In the genomic region with DNA sequence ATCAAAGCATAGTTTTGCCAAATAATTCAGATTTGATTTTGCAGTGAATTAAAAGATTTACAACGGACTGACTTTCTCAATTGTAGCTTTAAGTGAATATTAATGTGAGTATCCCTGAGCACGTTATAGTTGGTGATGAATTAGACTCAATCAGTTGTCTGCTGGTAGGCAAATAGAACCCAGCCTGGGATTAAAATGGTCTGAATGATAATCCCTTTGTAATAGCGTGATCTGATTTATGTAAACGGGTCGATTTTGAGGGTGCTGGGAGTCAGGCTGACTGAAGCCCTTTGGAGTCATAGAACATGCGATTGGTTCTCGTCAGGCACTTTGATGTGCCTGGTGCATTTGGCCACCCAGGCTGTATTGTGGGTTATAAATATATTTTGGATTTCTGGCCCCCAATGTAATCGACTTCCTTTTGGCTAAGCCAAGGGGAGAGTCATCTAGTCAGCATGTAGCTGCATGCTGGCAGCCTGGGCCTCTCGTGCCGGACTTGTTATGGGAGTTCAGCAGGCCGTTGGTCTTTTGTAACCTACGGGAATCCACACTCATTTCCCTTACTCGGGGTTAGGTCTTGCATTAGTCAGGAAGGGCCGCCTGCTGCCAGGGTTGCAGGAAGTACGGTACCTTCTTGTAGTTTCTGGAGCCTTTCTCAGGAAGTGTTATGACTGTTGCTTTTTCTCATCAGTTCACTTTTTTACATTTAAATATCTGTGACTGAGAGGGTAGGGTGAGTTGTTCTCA, we compare ENCODE assay signal across 9 cellular contexts. TPM values are rescaled to one million over a fixed set of nuclear protein-coding genes. Genes with fewer than 3 reads are reported as not detected.
DNase-seq lines count a peak whose midpoint lies in the region; ATAC-seq, FAIRE-seq and TF ChIP-seq lines count a peak whose summit lies in the region.
"Had no signal": no experiment of that assay in that cellular context is flagged by ENCODE, and none has a peak within 500 bp of the region (broad histone marks: within the 10 kb centered on the region; RNA-seq: fewer than 3 reads in every experiment).

No MANE protein-coding gene starts in this region.

- peak; percentile 39 to 58 for DNase-seq in activated CD4-positive, alpha-beta T cell treated with anti-CD3 and anti-CD28 coated beads for 24 hours (ENCODE audit: low read depth in 2 of 2)
- DNase-seq in activated CD4-positive, alpha-beta T cell treated with anti-CD3 and anti-CD28 coated beads, Interleukin-2, amount 50 U/mL, for 1 hour, result no peak
- DNase-seq in PC-3 (peak; percentile 42), astrocyte (ENCODE audit: low read depth) (peak; percentile 99), keratinocyte (ENCODE audit: low read depth, low spot score) (no peak), NCI-H1436 (lab: John Stamatoyannopoulos, UW) (no peak)
- DNase-seq in stimulated activated CD4-positive, alpha-beta T cell treated with anti-CD3 and anti-CD28 coated beads, Interleukin-2, amount 100 ng/mL, for 48 hours, result peak; percentile 61 to 62

- no TSS peak for BruUV-seq in PC-3 (replicated peaks; lab: Mats Ljungman, UMichigan)

- H3K9me1 ChIP-seq in keratinocyte (ENCODE audit: control insufficient read depth, extremely low read depth, insufficient read depth, low read length), result peaks cover 11% of the 10 kb centered on the region

- H3K27ac ChIP-seq in PC-3 (ENCODE audit: low read length) (peak overlapping the region; percentile 16; the same call in 1 of the 2 replicates), astrocyte (ENCODE audit: low read depth, low read length) (peak overlapping the region; percentile 88), keratinocyte (ENCODE audit: control insufficient read depth, insufficient read depth, low read length) (peak overlapping the region; percentile 64)
- H3K27ac ChIP-seq: A549 had no signal

- dilution Hi-C loops in keratinocyte (cut with MboI; ENCODE audit: extremely low pct_ligation_motif_present, low sequenced_read_pairs), result no loop called here

- no peaks in the 10 kb centered on the region for H3K9me2 ChIP-seq in PC-3 (replicated peaks; ENCODE audit: low read length)

- no peaks in the 10 kb centered on the region for H3K9me3 Mint-ChIP-seq in astrocyte (ENCODE audit: unreplicated experiment)

- H3K4me1 ChIP-seq in PC-3 (ENCODE audit: insufficient read depth, low read length) (peaks cover 41% of the 10 kb centered on the region), astrocyte (ENCODE audit: insufficient read depth, low read length) (peaks cover 68% of the 10 kb centered on the region), keratinocyte (ENCODE audit: control insufficient read depth, extremely low read depth, insufficient read depth, low read length) (peaks cover 42% of the 10 kb centered on the region)

- FAIRE-seq in astrocyte (lab: Jason Lieb, UNC) (no peak), keratinocyte (lab: Jason Lieb, UNC) (peak; percentile 39)
- FAIRE-seq: A549 had no signal

- H3F3A ChIP-seq in PC-3 (ENCODE audit: low read length, unreplicated experiment), result no peaks in the 10 kb centered on the region

- H3K4me2 ChIP-seq in PC-3 (ENCODE audit: low read length), result peak overlapping the region; percentile 12; the same call in 1 of the 2 replicates
- H3K4me2 ChIP-seq in astrocyte (ENCODE audit: low read length), result peak overlapping the region; percentile 64
- peak overlapping the region; percentile 80 for H3K4me2 ChIP-seq in keratinocyte (ENCODE audit: control insufficient read depth, extremely low read depth, insufficient read depth, low read depth, low read length)
- H3K4me2 ChIP-seq: A549 had no signal

- H3K4me1 Mint-ChIP-seq in astrocyte (ENCODE audit: low read depth, unreplicated experiment), result peaks cover 65% of the 10 kb centered on the region

- no peaks in the 10 kb centered on the region for H3K9me3 ChIP-seq in PC-3 (ENCODE audit: low read length)
- no peaks in the 10 kb centered on the region for H3K9me3 ChIP-seq in astrocyte (ENCODE audit: insufficient read depth, low read depth, low read length)
- H3K9me3 ChIP-seq in keratinocyte (ENCODE audit: control insufficient read depth, low read depth, low read length), result no peaks in the 10 kb centered on the region
- H3K9me3 ChIP-seq: A549 had no signal

- intact Hi-C loops in PC-3 (cut with micrococcal nuclease), result no loop called here

- no peaks in the 10 kb centered on the region for H3K27me3 Mint-ChIP-seq in astrocyte (ENCODE audit: low read depth, unreplicated experiment)

- H3K36me3 ChIP-seq in PC-3 (ENCODE audit: low read depth, low read length), result peaks cover 16% of the 10 kb centered on the region; the same call in 1 of the 2 replicates
- no peaks in the 10 kb centered on the region for H3K36me3 ChIP-seq in astrocyte (ENCODE audit: insufficient read depth, low read length)
- H3K36me3 ChIP-seq in keratinocyte (ENCODE audit: control insufficient read depth in 2 of 2, extremely low read depth in 1 of 2, insufficient read depth in 2 of 2, low read length in 2 of 2), result peaks cover 5 to 8% of the 10 kb centered on the region in 2 experiments

- H4K20me1 ChIP-seq in PC-3 (ENCODE audit: low read length), result peaks cover 57% of the 10 kb centered on the region
- peaks cover 51% of the 10 kb centered on the region for H4K20me1 ChIP-seq in astrocyte (ENCODE audit: insufficient read depth, low read length)
- peaks cover 19% of the 10 kb centered on the region for H4K20me1 ChIP-seq in keratinocyte (ENCODE audit: control insufficient read depth, extremely low read depth, insufficient read depth, low read length)

- POLR2A ChIA-PET in PC-3 (lab: Charles Lee; ENCODE audit: unreplicated experiment), result interaction anchor here (0.6 kb wide), 1 partner anchor 14 kb away, joined by 10 read pairs; no protein-coding TSS in a partner anchor

- H3K4me3 Mint-ChIP-seq in astrocyte (ENCODE audit: unreplicated experiment), result peak overlapping the region; percentile 42

- TF ChIP-seq CTCF in PC-3 (conservative IDR thresholded peaks at IDR 0.05; ENCODE audit: low read depth, low read length) (no peak), astrocyte (IDR thresholded peaks at IDR 0.05; ENCODE audit: insufficient read depth, low read depth, low read length) (no peak), keratinocyte (optimal IDR thresholded peaks at IDR 0.05 in 1 of 3, IDR thresholded peaks at IDR 0.05 in 1 of 3, conservative IDR thresholded peaks at IDR 0.05 in 1 of 3; ENCODE audit: extremely low read depth in 1 of 3, insufficient read depth in 2 of 3, low read length in 3 of 3) (no peak)

- no peaks in the 10 kb centered on the region for H3K27me3 ChIP-seq in PC-3 (ENCODE audit: low read length)
- H3K27me3 ChIP-seq in astrocyte (ENCODE audit: insufficient read depth, low read length), result no peaks in the 10 kb centered on the region
- H3K27me3 ChIP-seq in keratinocyte (ENCODE audit: control insufficient read depth, extremely low read depth, insufficient read depth, low read length), result no peaks in the 10 kb centered on the region

- H2AFZ ChIP-seq in PC-3 (ENCODE audit: low read length), result no peak overlapping the region
- no peak overlapping the region for H2AFZ ChIP-seq in astrocyte (ENCODE audit: low read depth, low read length)
- no peak overlapping the region for H2AFZ ChIP-seq in keratinocyte (ENCODE audit: control insufficient read depth, low read length)

- ATAC-seq in PC-3 (peak; percentile 65), GM18517 (IDR thresholded peaks at IDR 0.05; ENCODE audit: unreplicated experiment) (no peak)
- ATAC-seq: A549 had no signal

- H3K9ac ChIP-seq in PC-3 (ENCODE audit: low read length), result no peak overlapping the region
- peak overlapping the region; percentile 72 for H3K9ac ChIP-seq in astrocyte (ENCODE audit: low read length)
- H3K9ac ChIP-seq in keratinocyte (ENCODE audit: control insufficient read depth, extremely low read depth, insufficient read depth, low read length), result peak overlapping the region; percentile 46

- peak overlapping the region; percentile 89 for H3K27ac Mint-ChIP-seq in astrocyte (ENCODE audit: unreplicated experiment)

- H3K4me3 ChIP-seq in PC-3 (ENCODE audit: low read length), result no peak overlapping the region
- peak overlapping the region; percentile 9 for H3K4me3 ChIP-seq in astrocyte (ENCODE audit: insufficient read depth, low read depth, low read length)
- peak overlapping the region in 2 of 3 experiments; percentile 20 to 50 for H3K4me3 ChIP-seq in keratinocyte (ENCODE audit: control insufficient read depth in 2 of 3, extremely low read depth in 1 of 3, insufficient read depth in 2 of 3, low read depth in 1 of 3, low read length in 3 of 3)
- H3K4me3 ChIP-seq: A549 had no signal

- CTCF ChIA-PET in PC-3 (lab: Charles Lee), result interaction anchor here (0.6 kb wide), 1 partner anchor 122 kb away, joined by 3 read pairs; no protein-coding TSS in a partner anchor

- H3K79me2 ChIP-seq in PC-3 (ENCODE audit: low read length) (peaks cover 100% of the 10 kb centered on the region), astrocyte (ENCODE audit: insufficient read depth, low read length) (peaks cover 93% of the 10 kb centered on the region), keratinocyte (ENCODE audit: control insufficient read depth, insufficient read depth, low read length) (peaks cover 90% of the 10 kb centered on the region)

- H3K36me3 Mint-ChIP-seq in astrocyte (ENCODE audit: low read depth, unreplicated experiment), result peaks cover 7% of the 10 kb centered on the region

RNA-seq across cellular contexts. Expression of gene PGS1, which starts 5.4 kb away (rescaled TPM):
- total RNA-seq in PC-3 (2014; rRNA removed) (40.6 and 47.0 TPM in 2 replicates), astrocyte (31.3 and 32.0 TPM in 2 replicates)
- polyA plus RNA-seq in keratinocyte, result 18.4 to 21.1 TPM (median 19.6 TPM) in 3 replicates
- 4.4 TPM for polyA plus RNA-seq in keratinocyte (2011; ENCODE audit: low read depth)
- polyA plus RNA-seq in keratinocyte (2011; cell fraction: cytosol; rRNA removed), result 9.7 and 12.4 TPM in 2 replicates
- polyA plus RNA-seq in keratinocyte (2011; cell fraction: nucleus; rRNA removed), result 57.5 and 59.6 TPM in 2 replicates
- polyA plus RNA-seq in keratinocyte (2012; ENCODE audit: low replicate concordance), result 13.5 TPM in 2 replicates
- 19.8 to 30.5 TPM (median 23.7 TPM) in 3 replicates for polyA minus RNA-seq in keratinocyte
- 16.9 TPM for polyA minus RNA-seq in keratinocyte (2011; cell fraction: cytosol; rRNA and poly(A)+ RNA removed)
- polyA minus RNA-seq in keratinocyte (2011; cell fraction: nucleus; rRNA and poly(A)+ RNA removed), result 21.7 and 29.6 TPM in 2 replicates

RNA-seq across cellular contexts. Expression of gene SOCS3, which starts 24.0 kb away (rescaled TPM):
- total RNA-seq in PC-3 (2014; rRNA removed) (103 and 125 TPM in 2 replicates), astrocyte (13.4 and 16.7 TPM in 2 replicates)
- 2.7 to 16.5 TPM (median 9.4 TPM) in 3 replicates for polyA plus RNA-seq in keratinocyte
- 0.62 TPM for polyA plus RNA-seq in keratinocyte (2011; ENCODE audit: low read depth)
- polyA plus RNA-seq in keratinocyte (2011; cell fraction: cytosol; rRNA removed), result 5.3 and 9.8 TPM in 2 replicates
- 42.9 and 46.8 TPM in 2 replicates for polyA plus RNA-seq in keratinocyte (2011; cell fraction: nucleus; rRNA removed)
- polyA plus RNA-seq in keratinocyte (2012; ENCODE audit: low replicate concordance), result 1.8 and 2.4 TPM in 2 replicates
- polyA minus RNA-seq in keratinocyte, result 2.3 to 8.1 TPM (median 4.7 TPM) in 3 replicates
- 13.0 TPM for polyA minus RNA-seq in keratinocyte (2011; cell fraction: cytosol; rRNA and poly(A)+ RNA removed)
- polyA minus RNA-seq in keratinocyte (2011; cell fraction: nucleus; rRNA and poly(A)+ RNA removed), result 28.2 and 31.1 TPM in 2 replicates

Comparison
In these comparisons a context has a peak if more than half of its experiments do, and no peak if none do; other contexts are left out.
1. DNase-seq: peak in activated CD4-positive, alpha-beta T cell treated with anti-CD3 and anti-CD28 coated beads for 24 hours (2 of 2), PC-3 (single experiment), astrocyte (single experiment) and stimulated activated CD4-positive, alpha-beta T cell treated with anti-CD3 and anti-CD28 coated beads, Interleukin-2, amount 100 ng/mL, for 48 hours (2 of 2); none in activated CD4-positive, alpha-beta T cell treated with anti-CD3 and anti-CD28 coated beads, Interleukin-2, amount 50 U/mL, for 1 hour (single experiment), keratinocyte (single experiment) and NCI-H1436 (single experiment).
2. H3K27ac ChIP-seq: peak in every context shown above with its lines; median percentile 88 in astrocyte; 64 in keratinocyte; 16 in PC-3.
3. H3K4me2 ChIP-seq: peak in every context shown above with its lines; median percentile 80 in keratinocyte; 64 in astrocyte; 12 in PC-3.